In genomic region chr1:171455967-171456366, GRCh38 we compare ENCODE assay signal across 30 cellular contexts.
"Had no signal": no experiment of that assay in that cellular context is flagged by ENCODE, and none has a peak within 500 bp of the region (broad histone marks: within the 10 kb centered on the region; RNA-seq: fewer than 3 reads in every experiment).

No MANE protein-coding gene starts in this region.

- H3K36me3 ChIP-seq: breast epithelium had no signal

- DNase-seq: activated CD4-positive, alpha-beta T cell treated with anti-CD3 and anti-CD28 coated beads for 36 hours; activated CD4-positive, alpha-beta T cell treated with anti-CD3 and anti-CD28 coated beads, Interleukin-2, amount 10 ng/mL, durations not matched to agents 7 days and 5 days; activated CD4-positive, alpha-beta T cell treated with anti-CD3 and anti-CD28 coated beads, Interleukin-2, amount 50 U/mL, for 48 hours; activated CD8-positive, alpha-beta memory T cell treated with anti-CD3 and anti-CD28 coated beads, Interleukin-2, amount 50 U/mL, for 48 hours; activated gamma-delta T cell; activated naive CD4-positive, alpha-beta T cell treated with Interleukin-2 at 50 U/mL for 16 hours; activated naive CD8-positive, alpha-beta T cell treated with anti-CD3 and anti-CD28 coated beads, Interleukin-2, amount 10 ng/mL, durations not matched to agents 7 days and 5 days; activated T-cell treated with anti-CD3 and anti-CD28 coated beads, Interleukin-2, amount 50 U/mL, for 72 hours; amygdala; body of pancreas; NCI-H1092 treated with DMSO at 0.1 percent for 48 hours; NCI-H1417 treated with DMSO at 0.1 percent for 48 hours; NCI-H187 treated with DMSO at 0.1 percent for 48 hours; NCI-H2081; NCI-H2171 treated with DMSO at 0.1 percent for 48 hours; NCI-H2227 treated with DMSO at 0.1 percent for 48 hours; NCI-H446; NCI-H510A treated with DMSO at 0.1 percent for 48 hours; NCI-H526 treated with DMSO at 0.1 percent for 48 hours; NCI-H774; Right ventricle myocardium superior had no signal

- H3K4me1 ChIP-seq: body of pancreas, breast epithelium had no signal

- H3K9me3 ChIP-seq: body of pancreas, breast epithelium had no signal

- ATAC-seq: activated CD4-positive, alpha-beta T cell treated with anti-CD3 and anti-CD28 coated beads for 36 hours; activated CD4-positive, CD25-positive, alpha-beta regulatory T cell treated with anti-CD3 and anti-CD28 coated beads, Interleukin-2, amount 50 U/mL, for 24 hours; activated T-cell treated with anti-CD3 and anti-CD28 coated beads, Interleukin-2, amount 50 U/mL, for 72 hours; activated T-helper 17 cell treated with anti-CD3 and anti-CD28 coated beads, Interleukin-2, amount 50 U/mL, for 72 hours; body of pancreas; WTC11 had no signal

- H3K27me3 ChIP-seq: body of pancreas, breast epithelium had no signal

- FAIRE-seq: astrocyte, TTC549 had no signal

- H3K9me3 Mint-ChIP-seq: activated CD4-positive, alpha-beta T cell treated with anti-CD3 and anti-CD28 coated beads, Interleukin-2, amount 10 ng/mL, durations not matched to agents 7 days and 5 days; T-helper 2 cell treated with Interferon-gamma antibody and Interleukin-4, amounts not matched to agents 5 μg/mL and 100 μg/mL, for 36 hours had no signal

- H3K4me1 Mint-ChIP-seq: activated CD4-positive, alpha-beta T cell treated with anti-CD3 and anti-CD28 coated beads for 36 hours; activated CD4-positive, alpha-beta T cell treated with anti-CD3 and anti-CD28 coated beads, Interleukin-2, amount 10 ng/mL, durations not matched to agents 7 days and 5 days; activated naive CD4-positive, alpha-beta T cell treated with anti-CD3 and anti-CD28 coated beads, Interleukin-2, amount 50 U/mL, for 24 hours; activated naive CD8-positive, alpha-beta T cell treated with anti-CD3 and anti-CD28 coated beads, Interleukin-2, amount 10 ng/mL, durations not matched to agents 7 days and 5 days; activated T-helper 17 cell treated with anti-CD3 and anti-CD28 coated beads, Interleukin-2, amount 50 U/mL, for 72 hours; WTC11 had no signal

- H3K4me3 ChIP-seq: body of pancreas, breast epithelium had no signal

- H3K4me3 Mint-ChIP-seq: activated CD4-positive, alpha-beta T cell treated with anti-CD3 and anti-CD28 coated beads for 36 hours; activated CD4-positive, alpha-beta T cell treated with anti-CD3 and anti-CD28 coated beads, Interleukin-2, amount 10 ng/mL, durations not matched to agents 7 days and 5 days; activated naive CD4-positive, alpha-beta T cell treated with anti-CD3 and anti-CD28 coated beads, Interleukin-2, amount 50 U/mL, for 24 hours; activated naive CD8-positive, alpha-beta T cell treated with anti-CD3 and anti-CD28 coated beads, Interleukin-2, amount 10 ng/mL, durations not matched to agents 7 days and 5 days; activated T-cell treated with anti-CD3 and anti-CD28 coated beads, Interleukin-2, amount 50 U/mL, for 72 hours; activated T-helper 17 cell treated with anti-CD3 and anti-CD28 coated beads, Interleukin-2, amount 50 U/mL, for 72 hours; T-helper 1 cell treated with Interleukin-12 subunit alpha and Interleukin-12 subunit beta and Interleukin-4 antibody, amounts not matched to agents 30 μg/mL and 1 μg/mL, for 36 hours; T-helper 2 cell treated with Interferon-gamma antibody and Interleukin-4, amounts not matched to agents 5 μg/mL and 100 μg/mL, for 36 hours; WTC11 had no signal

- H3K36me3 Mint-ChIP-seq: activated naive CD8-positive, alpha-beta T cell treated with anti-CD3 and anti-CD28 coated beads, Interleukin-2, amount 10 ng/mL, durations not matched to agents 7 days and 5 days had no signal

- H3K27ac ChIP-seq: body of pancreas, breast epithelium had no signal
